7 cellular contexts compared by ENCODE assay signal in the genomic region with DNA sequence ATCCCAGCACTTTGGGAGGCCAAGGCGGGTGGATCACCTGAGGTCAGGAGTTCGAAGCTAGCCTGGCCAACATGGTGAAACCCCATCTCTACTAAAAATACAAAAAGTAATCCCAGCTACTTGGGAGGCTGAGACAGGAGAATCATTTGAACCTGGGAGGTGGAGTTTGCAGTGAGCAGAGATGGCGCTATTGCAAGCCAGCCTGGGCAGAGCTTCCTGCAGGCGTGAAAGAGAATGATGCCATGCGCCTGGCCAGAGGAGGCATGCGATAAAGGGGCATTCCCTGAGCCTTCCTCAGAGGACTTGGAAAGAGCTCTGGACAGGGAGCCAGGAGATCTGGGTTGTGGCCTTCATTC. TPM values are rescaled to one million over a fixed set of nuclear protein-coding genes. Genes with fewer than 3 reads are reported as not detected.
DNase-seq lines count a peak whose midpoint lies in the region; ATAC-seq lines count a peak whose summit lies in the region.
"Not testable (repeated sequence)": the region's sequence is repeated elsewhere in the genome, so short reads cannot be mapped to it uniquely, and the experiment has no call there.

No MANE protein-coding gene starts in this region.

- peaks cover 40% of the 10 kb centered on the region for H3K36me3 ChIP-seq in KOPT-K1 (ENCODE audit: insufficient read depth, low read length)

- peaks cover 98% of the 10 kb centered on the region for H3K4me1 ChIP-seq in mononuclear cell (ENCODE audit: insufficient read depth, low read length)

- H3K4me3 ChIP-seq in GM08714 (ENCODE audit: low read length) (peak overlapping the region; percentile 42; the same call in 1 of the 2 replicates), mononuclear cell (ENCODE audit: low read length) (peak overlapping the region; percentile 42), skin epidermis (peak overlapping the region in 2 of 7 experiments; percentile 16 to 21)

- peaks cover 66% of the 10 kb centered on the region for H3K4me1 Mint-ChIP-seq in T-helper 17 cell
- peaks cover 44% of the 10 kb centered on the region for H3K4me1 Mint-ChIP-seq in activated T-helper 17 cell treated with anti-CD3 and anti-CD28 coated beads, Interleukin-2, amount 50 U/mL, for 72 hours
- peaks cover 68 to 75% of the 10 kb centered on the region in 2 donors for H3K4me1 Mint-ChIP-seq in effector memory CD8-positive, alpha-beta T cell (ENCODE audit: low read depth in 2 of 2)

- DNase-seq in T-helper 17 cell = not testable (repeated sequence)
- peak in 1 of 3 experiments; percentile 28 for DNase-seq in effector memory CD8-positive, alpha-beta T cell

- peak overlapping the region; percentile 83 for H3K4me3 Mint-ChIP-seq in T-helper 17 cell
- H3K4me3 Mint-ChIP-seq in activated T-helper 17 cell treated with anti-CD3 and anti-CD28 coated beads, Interleukin-2, amount 50 U/mL, for 72 hours = peak overlapping the region; percentile 83
- peak overlapping the region; percentile 70 to 81 for H3K4me3 Mint-ChIP-seq in effector memory CD8-positive, alpha-beta T cell

- not testable (repeated sequence) for H3K36me3 Mint-ChIP-seq in T-helper 17 cell (ENCODE audit: low read depth); activated T-helper 17 cell treated with anti-CD3 and anti-CD28 coated beads, Interleukin-2, amount 50 U/mL, for 72 hours (ENCODE audit: low read depth); effector memory CD8-positive, alpha-beta T cell (ENCODE audit: insufficient read depth)

- not testable (repeated sequence) for H3K9me3 ChIP-seq in KOPT-K1 (ENCODE audit: insufficient read depth, low read length, poor library complexity, severe bottlenecking); T-helper 17 cell (ENCODE audit: control insufficient read depth, low read length, poor library complexity, severe bottlenecking); mononuclear cell (ENCODE audit: low read depth, low read length)

- H3K9me3 Mint-ChIP-seq in activated T-helper 17 cell treated with anti-CD3 and anti-CD28 coated beads, Interleukin-2, amount 50 U/mL, for 72 hours; effector memory CD8-positive, alpha-beta T cell: not testable (repeated sequence)

- H3K27ac ChIP-seq in KOPT-K1 (ENCODE audit: low read depth, low read length, poor library complexity, severe bottlenecking) (peak overlapping the region; percentile 99), skin epidermis (peak overlapping the region in 17 of 21 experiments; percentile 8 to 88 (median 72))

- H3K27ac Mint-ChIP-seq in T-helper 17 cell = peak overlapping the region; percentile 96
- H3K27ac Mint-ChIP-seq in activated T-helper 17 cell treated with anti-CD3 and anti-CD28 coated beads, Interleukin-2, amount 50 U/mL, for 72 hours = not testable (repeated sequence)
- peak overlapping the region; percentile 90 to 98 for H3K27ac Mint-ChIP-seq in effector memory CD8-positive, alpha-beta T cell

- ATAC-seq in T-helper 17 cell = peak; percentile 27
- peak; percentile 14 for ATAC-seq in activated T-helper 17 cell treated with anti-CD3 and anti-CD28 coated beads, Interleukin-2, amount 50 U/mL, for 72 hours (replicated peaks)
- peak; percentile 33 for ATAC-seq in effector memory CD8-positive, alpha-beta T cell (replicated peaks)

- H3K27me3 ChIP-seq in mononuclear cell (ENCODE audit: insufficient read depth, low read length) = not testable (repeated sequence)

- not testable (repeated sequence) for H3K27me3 Mint-ChIP-seq in T-helper 17 cell; activated T-helper 17 cell treated with anti-CD3 and anti-CD28 coated beads, Interleukin-2, amount 50 U/mL, for 72 hours; effector memory CD8-positive, alpha-beta T cell

RNA-seq across cellular contexts. Expression of a gene that starts 3.2 kb away (rescaled TPM):
- total RNA-seq in T-helper 17 cell (1 to 10 TPM; 5.4 TPM), mononuclear cell (2.7 TPM)
- 10 to 100 TPM; 13.0 to 24.1 TPM for total RNA-seq in activated T-helper 17 cell treated with anti-CD3 and anti-CD28 coated beads, Interleukin-2, amount 50 U/mL, for 72 hours

RNA-seq across cellular contexts. Expression of a gene that starts 31.4 kb away (rescaled TPM):
- total RNA-seq in T-helper 17 cell = 10 to 100 TPM in 1 of 2 donors, 1 to 10 TPM in 1; 8.6 to 10.7 TPM
- 10 to 100 TPM; 19.5 to 45.2 TPM for total RNA-seq in activated T-helper 17 cell treated with anti-CD3 and anti-CD28 coated beads, Interleukin-2, amount 50 U/mL, for 72 hours
- 47.3 TPM for total RNA-seq in mononuclear cell

RNA-seq across cellular contexts. Expression of a gene that starts 43.9 kb away (rescaled TPM):
- 1 to 10 TPM; 1.5 to 6.4 TPM for total RNA-seq in T-helper 17 cell
- 1 to 10 TPM in 1 of 2 donors, under 1 TPM in 1; 0.37 to 1.0 TPM for total RNA-seq in activated T-helper 17 cell treated with anti-CD3 and anti-CD28 coated beads, Interleukin-2, amount 50 U/mL, for 72 hours
- 0.42 TPM for total RNA-seq in mononuclear cell
